In the genomic region with DNA sequence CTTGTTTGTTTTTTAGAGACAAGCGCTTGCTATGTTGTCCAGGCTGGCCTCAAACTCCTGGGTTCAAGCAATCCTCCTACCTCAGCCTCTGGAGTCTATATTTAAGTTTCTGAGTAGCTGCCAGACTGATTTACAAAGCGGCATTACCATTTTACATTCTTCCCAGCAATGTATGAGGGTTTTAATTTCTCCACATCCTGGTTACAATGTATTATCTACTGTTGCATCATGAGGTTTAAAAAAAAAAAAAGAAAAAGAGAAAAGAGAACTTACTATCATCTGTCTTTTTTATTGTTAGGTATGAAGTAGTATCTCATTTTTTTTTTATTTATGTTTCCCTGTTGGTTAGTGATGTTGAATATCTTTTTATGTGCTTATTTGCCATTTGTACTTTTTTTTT, we compare ENCODE assay signal across 22 cellular contexts.
"Had no signal": no experiment of that assay in that cellular context is flagged by ENCODE, and none has a peak within 500 bp of the region (broad histone marks: within the 10 kb centered on the region; RNA-seq: fewer than 3 reads in every experiment).

No MANE protein-coding gene starts in this region.

- ATAC-seq: activated CD8-positive, alpha-beta T cell treated with anti-CD3 and anti-CD28 coated beads for 36 hours; activated naive CD4-positive, alpha-beta T cell treated with anti-CD3 and anti-CD28 coated beads, Interleukin-2, amount 50 U/mL, for 72 hours; left ventricle myocardium superior; natural killer cell treated with Interleukin-12 subunit alpha and Interleukin-12 subunit beta and Interleukin-15 and Interleukin-18, amount 100 ng/mL, for 72 hours; stimulated activated memory B cell treated with anti-CD40 and anti-IgM and Interleukin-4, amounts not matched to agents 10 μg/mL and 1 μg/mL and 100 μg/mL, for 72 hours; WTC11 had no signal

- H3K27ac ChIP-seq: brain microvascular endothelial cell, esophagus squamous epithelium, tibial nerve, uterus had no signal

- H3K9me3 ChIP-seq: esophagus squamous epithelium, tibial nerve, uterus had no signal

- H3K27me3 ChIP-seq: brain microvascular endothelial cell, esophagus squamous epithelium, tibial nerve, uterus had no signal

- H3K4me3 ChIP-seq: esophagus squamous epithelium, tibial nerve, uterus had no signal

- DNase-seq: activated CD4-positive, alpha-beta T cell treated with anti-CD3 and anti-CD28 coated beads for 48 hours; activated CD8-positive, alpha-beta T cell treated with anti-CD3 and anti-CD28 coated beads for 36 hours; activated gamma-delta T cell; activated T-cell treated with anti-CD3 and anti-CD28 coated beads, Interleukin-2, amount 50 U/mL, for 48 hours; brain microvascular endothelial cell; cortex of kidney; effector CD4-positive, alpha-beta T cell; esophagus squamous epithelium; foreskin melanocyte; kidney glomerular epithelial cell; left ventricle myocardium superior; nucleus accumbens; posterior cingulate gyrus; retina; stimulated activated CD4-positive, alpha-beta T cell treated with anti-CD3 and anti-CD28 coated beads, Interleukin-12 subunit alpha, Interleukin-12 subunit beta, amount 100 ng/mL, for 4 hours; stimulated activated CD4-positive, alpha-beta T cell treated with anti-CD3 and anti-CD28 coated beads, Interleukin-2, amount 100 ng/mL, for 24 hours; uterus had no signal

- H3K36me3 ChIP-seq: brain microvascular endothelial cell, esophagus squamous epithelium, tibial nerve, uterus had no signal

- H3K4me1 ChIP-seq: esophagus squamous epithelium, tibial nerve, uterus had no signal
